10 cellular contexts compared by ENCODE assay signal in the genomic region with DNA sequence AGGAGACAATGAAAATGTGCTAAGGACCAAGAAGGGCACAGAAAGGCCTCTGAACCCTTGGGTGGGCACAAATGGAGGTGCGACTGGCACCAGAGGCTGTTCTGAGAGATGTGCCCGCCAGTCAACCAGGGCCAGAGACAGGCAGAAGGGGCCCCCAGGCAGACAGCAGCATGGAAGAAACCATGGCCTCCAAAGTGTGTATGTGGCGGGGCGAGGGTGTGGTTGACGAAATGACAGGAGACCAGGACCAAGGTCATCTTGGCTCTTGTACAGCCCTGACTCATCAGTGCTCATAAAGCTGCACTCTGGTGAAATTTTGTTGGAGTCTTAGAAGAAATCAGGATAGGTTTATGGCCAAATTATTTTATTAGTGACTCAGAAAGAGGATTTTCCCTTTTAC. TPM values are rescaled to one million over a fixed set of nuclear protein-coding genes. Genes with fewer than 3 reads are reported as not detected.
DNase-seq lines count a peak whose midpoint lies in the region; ATAC-seq, FAIRE-seq and TF ChIP-seq lines count a peak whose summit lies in the region.
"Had no signal": no experiment of that assay in that cellular context is flagged by ENCODE, and none has a peak within 500 bp of the region (broad histone marks: within the 10 kb centered on the region; RNA-seq: fewer than 3 reads in every experiment).

No MANE protein-coding gene starts in this region.

- H3K27ac Mint-ChIP-seq in activated T-helper 17 cell treated with anti-CD3 and anti-CD28 coated beads, Interleukin-2, amount 50 U/mL, for 72 hours = no peak overlapping the region
- H3K27ac Mint-ChIP-seq: activated T-cell treated with anti-CD3 and anti-CD28 coated beads, Interleukin-2, amount 50 U/mL, for 72 hours had no signal

- peaks cover 16% of the 10 kb centered on the region for H3K36me3 Mint-ChIP-seq in activated T-cell treated with anti-CD3 and anti-CD28 coated beads, Interleukin-2, amount 50 U/mL, for 4 hours (ENCODE audit: insufficient read depth)
- H3K36me3 Mint-ChIP-seq in activated T-helper 17 cell treated with anti-CD3 and anti-CD28 coated beads, Interleukin-2, amount 50 U/mL, for 72 hours (ENCODE audit: low read depth) = peaks cover 40% of the 10 kb centered on the region

- peaks cover 12% of the 10 kb centered on the region for H3K4me1 ChIP-seq in rectal smooth muscle tissue (ENCODE audit: control insufficient read depth, insufficient read depth, low read length)

- H3K4me3 ChIP-seq in AG10803 (ENCODE audit: low read length) = no peak overlapping the region
- H3K4me3 ChIP-seq in rectal smooth muscle tissue (ENCODE audit: low read length) = no peak overlapping the region

- DNase-seq in AG10803 (ENCODE audit: low read depth) (peak; percentile 86), RCC 7860 (ENCODE audit: low spot score) (peak; percentile 62), fibroblast of gingiva (ENCODE audit: low read depth) (peak; percentile 79)
- no peak for DNase-seq in activated T-cell treated with anti-CD3 and anti-CD28 coated beads, Interleukin-2, amount 50 U/mL, for 4 hours
- DNase-seq: activated T-cell treated with anti-CD3 and anti-CD28 coated beads, Interleukin-2, amount 50 U/mL, for 72 hours; NCI-H1930 had no signal

- no peak overlapping the region for H3K4me3 Mint-ChIP-seq in activated T-cell treated with anti-CD3 and anti-CD28 coated beads, Interleukin-2, amount 50 U/mL, for 4 hours
- no peak overlapping the region for H3K4me3 Mint-ChIP-seq in activated T-helper 17 cell treated with anti-CD3 and anti-CD28 coated beads, Interleukin-2, amount 50 U/mL, for 72 hours
- H3K4me3 Mint-ChIP-seq: activated T-cell treated with anti-CD3 and anti-CD28 coated beads, Interleukin-2, amount 50 U/mL, for 72 hours had no signal

- no peaks in the 10 kb centered on the region for H3K27me3 Mint-ChIP-seq in activated T-cell treated with anti-CD3 and anti-CD28 coated beads, Interleukin-2, amount 50 U/mL, for 4 hours (ENCODE audit: low read depth)
- H3K27me3 Mint-ChIP-seq in activated T-helper 17 cell treated with anti-CD3 and anti-CD28 coated beads, Interleukin-2, amount 50 U/mL, for 72 hours = no peaks in the 10 kb centered on the region

- FAIRE-seq in RCC 7860 (lab: Jason Lieb, UNC) = peak; percentile 79

- H3K27ac ChIP-seq in rectal smooth muscle tissue (ENCODE audit: low read depth, low read length) = peak overlapping the region; percentile 4

- H3K27me3 ChIP-seq in rectal smooth muscle tissue (ENCODE audit: control insufficient read depth, insufficient read depth, low read length) = no peaks in the 10 kb centered on the region

- peaks cover 24% of the 10 kb centered on the region for H3K36me3 ChIP-seq in rectal smooth muscle tissue (ENCODE audit: control insufficient read depth, insufficient read depth, low read length)

- peaks cover 17% of the 10 kb centered on the region for H3K4me1 Mint-ChIP-seq in activated T-cell treated with anti-CD3 and anti-CD28 coated beads, Interleukin-2, amount 50 U/mL, for 4 hours (ENCODE audit: low read depth)
- peaks cover 22% of the 10 kb centered on the region for H3K4me1 Mint-ChIP-seq in activated T-helper 17 cell treated with anti-CD3 and anti-CD28 coated beads, Interleukin-2, amount 50 U/mL, for 72 hours

- ATAC-seq in HG02938 (IDR thresholded peaks at IDR 0.05; ENCODE audit: unreplicated experiment) = no peak
- ATAC-seq in activated T-cell treated with anti-CD3 and anti-CD28 coated beads, Interleukin-2, amount 50 U/mL, for 4 hours = no peak
- ATAC-seq in GM19467 (IDR thresholded peaks at IDR 0.05; ENCODE audit: unreplicated experiment) = no peak
- no peak for ATAC-seq in activated T-helper 17 cell treated with anti-CD3 and anti-CD28 coated beads, Interleukin-2, amount 50 U/mL, for 72 hours (replicated peaks)
- ATAC-seq: activated T-cell treated with anti-CD3 and anti-CD28 coated beads, Interleukin-2, amount 50 U/mL, for 72 hours had no signal

- H3K9me3 Mint-ChIP-seq in activated T-cell treated with anti-CD3 and anti-CD28 coated beads, Interleukin-2, amount 50 U/mL, for 4 hours = no peaks in the 10 kb centered on the region
- no peaks in the 10 kb centered on the region for H3K9me3 Mint-ChIP-seq in activated T-helper 17 cell treated with anti-CD3 and anti-CD28 coated beads, Interleukin-2, amount 50 U/mL, for 72 hours
- H3K9me3 Mint-ChIP-seq: activated T-cell treated with anti-CD3 and anti-CD28 coated beads, Interleukin-2, amount 50 U/mL, for 72 hours had no signal

- H3K9ac ChIP-seq in rectal smooth muscle tissue (ENCODE audit: low read length) = no peak overlapping the region

- TF ChIP-seq CTCF in AG10803 (conservative IDR thresholded peaks at IDR 0.05; ENCODE audit: low read length) = no peak

RNA-seq across cellular contexts. Expression of a gene that starts 4.0 kb away (rescaled TPM):
- 100 to 1,000 TPM; 158 to 193 (median 184) TPM for total RNA-seq in activated T-cell treated with anti-CD3 and anti-CD28 coated beads, Interleukin-2, amount 50 U/mL, for 4 hours
- 100 to 1,000 TPM in 1 of 2 donors, 10 to 100 TPM in 1; 68.0 to 113 TPM for total RNA-seq in activated T-helper 17 cell treated with anti-CD3 and anti-CD28 coated beads, Interleukin-2, amount 50 U/mL, for 72 hours

RNA-seq across cellular contexts. Expression of a gene that starts 33.1 kb away (rescaled TPM):
- 10 to 100 TPM; 31.7 to 32.6 (median 32.5) TPM for total RNA-seq in activated T-cell treated with anti-CD3 and anti-CD28 coated beads, Interleukin-2, amount 50 U/mL, for 4 hours
- 10 to 100 TPM; 19.0 to 27.5 TPM for total RNA-seq in activated T-helper 17 cell treated with anti-CD3 and anti-CD28 coated beads, Interleukin-2, amount 50 U/mL, for 72 hours

RNA-seq across cellular contexts. Expression of a gene that starts 52.9 kb away (rescaled TPM):
- 10 to 100 TPM; 20.9 to 25.8 (median 22.7) TPM for total RNA-seq in activated T-cell treated with anti-CD3 and anti-CD28 coated beads, Interleukin-2, amount 50 U/mL, for 4 hours
- 1 to 10 TPM; 3.0 to 8.3 TPM for total RNA-seq in activated T-helper 17 cell treated with anti-CD3 and anti-CD28 coated beads, Interleukin-2, amount 50 U/mL, for 72 hours
